9 cellular contexts compared by ENCODE assay signal in the genomic region with DNA sequence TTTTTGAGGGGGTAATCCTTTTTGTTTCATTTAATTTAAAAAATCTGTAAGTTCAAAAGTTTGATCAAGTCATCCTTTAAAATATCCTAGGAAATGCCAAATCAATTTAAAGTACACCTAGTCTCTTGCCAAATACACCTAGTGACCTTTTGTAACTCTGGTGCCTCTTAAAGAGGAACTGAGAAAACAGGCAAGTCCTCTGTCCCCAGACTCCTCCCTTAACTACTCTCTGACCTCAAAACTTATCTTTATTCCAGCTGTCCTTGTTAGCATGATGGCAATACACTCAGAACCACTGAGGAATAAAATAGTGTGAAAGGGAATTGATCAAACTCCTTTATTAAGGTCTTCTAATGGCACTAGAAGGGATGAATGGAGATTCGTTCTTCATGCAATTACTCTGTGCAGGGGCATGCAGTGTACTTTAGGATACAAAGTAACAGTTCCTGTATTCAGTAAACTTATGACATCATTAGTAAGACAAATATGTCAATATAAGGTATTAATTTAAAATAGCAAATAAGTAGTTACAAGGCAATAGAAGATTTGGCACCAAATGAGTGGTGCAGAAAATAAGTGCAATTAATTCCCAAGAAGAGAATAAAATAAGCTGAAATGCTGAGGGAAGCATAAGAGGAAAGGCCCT.
DNase-seq lines count a peak whose midpoint lies in the region; ATAC-seq and TF ChIP-seq lines count a peak whose summit lies in the region.
"Had no signal": no experiment of that assay in that cellular context is flagged by ENCODE, and none has a peak within 500 bp of the region (broad histone marks: within the 10 kb centered on the region; RNA-seq: fewer than 3 reads in every experiment).

No MANE protein-coding gene starts in this region.

- H3K4me3 Mint-ChIP-seq in nephron, result peak overlapping the region in 1 of 3 experiments; percentile 39

- peak; percentile 81 for ATAC-seq in GM18907 (IDR thresholded peaks at IDR 0.05; ENCODE audit: unreplicated experiment)
- peak; percentile 77 for ATAC-seq in HG02642 (IDR thresholded peaks at IDR 0.05; ENCODE audit: poor library complexity, unreplicated experiment)

- H3K79me2 ChIP-seq in Loucy (ENCODE audit: insufficient read depth, low read length), result peaks cover 95% of the 10 kb centered on the region

- H3K27me3 ChIP-seq in Loucy (ENCODE audit: insufficient read depth, low read length, poor library complexity, severe bottlenecking), result no peaks in the 10 kb centered on the region

- peaks cover 8% of the 10 kb centered on the region; the same call in 1 of the 2 replicates for H3F3A ChIP-seq in Loucy (ENCODE audit: low read depth)

- H3K4me1 Mint-ChIP-seq in nephron, result peaks cover 21% of the 10 kb centered on the region

- peak overlapping the region; percentile 98 for H3K9ac ChIP-seq in Loucy (ENCODE audit: low read depth, low read length, poor library complexity, severe bottlenecking)

- no peaks in the 10 kb centered on the region for H4K20me1 ChIP-seq in Loucy (ENCODE audit: insufficient read depth, low read length, poor library complexity, severe bottlenecking)

- H3K9me2 ChIP-seq in Loucy (replicated peaks; ENCODE audit: low read depth, low read length), result no peaks in the 10 kb centered on the region

- H3K36me3 Mint-ChIP-seq in nephron (ENCODE audit: low read depth), result no peaks in the 10 kb centered on the region

- TF ChIP-seq CTCF in Loucy (conservative IDR thresholded peaks at IDR 0.05; ENCODE audit: low read length) (no peak), nephron (IDR thresholded peaks at IDR 0.05; ENCODE audit: unreplicated experiment in 3 of 3) (no peak)

- peak overlapping the region; percentile 63 to 85 (median 84) for H3K27ac Mint-ChIP-seq in nephron

- H3K4me3 ChIP-seq in Loucy (ENCODE audit: low read length, poor library complexity, severe bottlenecking), result peak overlapping the region; percentile 78

- H3K4me1 ChIP-seq in Loucy (ENCODE audit: insufficient read depth, low read length, poor library complexity, severe bottlenecking), result peaks cover 73% of the 10 kb centered on the region

- no peaks in the 10 kb centered on the region for H3K36me3 ChIP-seq in Loucy (ENCODE audit: insufficient read depth, low read length)

- H3K27me3 Mint-ChIP-seq in nephron (ENCODE audit: low read depth), result peaks cover 26% of the 10 kb centered on the region

- H3K9me3 ChIP-seq in Loucy (ENCODE audit: insufficient read depth, low read depth, low read length), result no peaks in the 10 kb centered on the region

- no peak for DNase-seq in activated CD8-positive, alpha-beta memory T cell treated with anti-CD3 and anti-CD28 coated beads for 24 hours
- DNase-seq in UCSD-AML1 (lab: John Stamatoyannopoulos, UW; ENCODE audit: unreplicated experiment) (no peak), NCI-H1092 treated with DMSO at 0.1 percent for 48 hours (lab: John Stamatoyannopoulos, UW) (no peak)
- no peak for DNase-seq in activated effector memory CD4-positive, alpha-beta T cell treated with anti-CD3 and anti-CD28 coated beads, Interleukin-2, amount 50 U/mL, for 16 hours
- DNase-seq: effector CD8-positive, alpha-beta T cell had no signal

- peak overlapping the region; percentile 94 for H3K4me2 ChIP-seq in Loucy (ENCODE audit: low read depth, low read length, poor library complexity, severe bottlenecking)

- H3K9me3 Mint-ChIP-seq in nephron, result no peaks in the 10 kb centered on the region

- no peak overlapping the region for H2AFZ ChIP-seq in Loucy (ENCODE audit: low read length)
